1 cellular context compared by ENCODE assay signal in genomic region chr22:45271667-45272188, GRCh38.
TF ChIP-seq lines count a peak whose summit lies in the region.

No MANE protein-coding gene starts in this region.

TF ChIP-seq in HepG2, 621 proteins besides CTCF, POLR2A, EP300 and RAD21 (continued from another document):
- TF ChIP-seq, protein P1, sequence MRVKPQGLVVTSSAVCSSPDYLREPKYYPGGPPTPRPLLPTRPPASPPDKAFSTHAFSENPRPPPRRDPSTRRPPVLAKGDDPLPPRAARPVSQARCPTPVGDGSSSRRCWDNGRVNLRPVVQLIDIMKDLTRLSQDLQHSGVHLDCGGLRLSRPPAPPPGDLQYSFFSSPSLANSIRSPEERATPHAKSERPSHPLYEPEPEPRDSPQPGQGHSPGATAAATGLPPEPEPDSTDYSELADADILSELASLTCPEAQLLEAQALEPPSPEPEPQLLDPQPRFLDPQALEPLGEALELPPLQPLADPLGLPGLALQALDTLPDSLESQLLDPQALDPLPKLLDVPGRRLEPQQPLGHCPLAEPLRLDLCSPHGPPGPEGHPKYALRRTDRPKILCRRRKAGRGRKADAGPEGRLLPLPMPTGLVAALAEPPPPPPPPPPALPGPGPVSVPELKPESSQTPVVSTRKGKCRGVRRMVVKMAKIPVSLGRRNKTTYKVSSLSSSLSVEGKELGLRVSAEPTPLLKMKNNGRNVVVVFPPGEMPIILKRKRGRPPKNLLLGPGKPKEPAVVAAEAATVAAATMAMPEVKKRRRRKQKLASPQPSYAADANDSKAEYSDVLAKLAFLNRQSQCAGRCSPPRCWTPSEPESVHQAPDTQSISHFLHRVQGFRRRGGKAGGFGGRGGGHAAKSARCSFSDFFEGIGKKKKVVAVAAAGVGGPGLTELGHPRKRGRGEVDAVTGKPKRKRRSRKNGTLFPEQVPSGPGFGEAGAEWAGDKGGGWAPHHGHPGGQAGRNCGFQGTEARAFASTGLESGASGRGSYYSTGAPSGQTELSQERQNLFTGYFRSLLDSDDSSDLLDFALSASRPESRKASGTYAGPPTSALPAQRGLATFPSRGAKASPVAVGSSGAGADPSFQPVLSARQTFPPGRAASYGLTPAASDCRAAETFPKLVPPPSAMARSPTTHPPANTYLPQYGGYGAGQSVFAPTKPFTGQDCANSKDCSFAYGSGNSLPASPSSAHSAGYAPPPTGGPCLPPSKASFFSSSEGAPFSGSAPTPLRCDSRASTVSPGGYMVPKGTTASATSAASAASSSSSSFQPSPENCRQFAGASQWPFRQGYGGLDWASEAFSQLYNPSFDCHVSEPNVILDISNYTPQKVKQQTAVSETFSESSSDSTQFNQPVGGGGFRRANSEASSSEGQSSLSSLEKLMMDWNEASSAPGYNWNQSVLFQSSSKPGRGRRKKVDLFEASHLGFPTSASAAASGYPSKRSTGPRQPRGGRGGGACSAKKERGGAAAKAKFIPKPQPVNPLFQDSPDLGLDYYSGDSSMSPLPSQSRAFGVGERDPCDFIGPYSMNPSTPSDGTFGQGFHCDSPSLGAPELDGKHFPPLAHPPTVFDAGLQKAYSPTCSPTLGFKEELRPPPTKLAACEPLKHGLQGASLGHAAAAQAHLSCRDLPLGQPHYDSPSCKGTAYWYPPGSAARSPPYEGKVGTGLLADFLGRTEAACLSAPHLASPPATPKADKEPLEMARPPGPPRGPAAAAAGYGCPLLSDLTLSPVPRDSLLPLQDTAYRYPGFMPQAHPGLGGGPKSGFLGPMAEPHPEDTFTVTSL (CRISPR knock-in tag; IDR thresholded peaks at IDR 0.05; ENCODE audit: borderline replicate concordance): no peak
- TF ChIP-seq, protein P2, sequence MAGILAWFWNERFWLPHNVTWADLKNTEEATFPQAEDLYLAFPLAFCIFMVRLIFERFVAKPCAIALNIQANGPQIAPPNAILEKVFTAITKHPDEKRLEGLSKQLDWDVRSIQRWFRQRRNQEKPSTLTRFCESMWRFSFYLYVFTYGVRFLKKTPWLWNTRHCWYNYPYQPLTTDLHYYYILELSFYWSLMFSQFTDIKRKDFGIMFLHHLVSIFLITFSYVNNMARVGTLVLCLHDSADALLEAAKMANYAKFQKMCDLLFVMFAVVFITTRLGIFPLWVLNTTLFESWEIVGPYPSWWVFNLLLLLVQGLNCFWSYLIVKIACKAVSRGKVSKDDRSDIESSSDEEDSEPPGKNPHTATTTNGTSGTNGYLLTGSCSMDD (CRISPR knock-in tag; IDR thresholded peaks at IDR 0.05): no peak
- TF ChIP-seq SNAI1 (CRISPR knock-in tag; IDR thresholded peaks at IDR 0.05; ENCODE audit: borderline replicate concordance): no peak
- no peak for TF ChIP-seq IKZF4 (CRISPR knock-in tag; IDR thresholded peaks at IDR 0.05; ENCODE audit: borderline replicate concordance, low read depth, not compliant biosample characterization)
- TF ChIP-seq MXD4 (CRISPR knock-in tag; IDR thresholded peaks at IDR 0.05): no peak
- TF ChIP-seq THRA (CRISPR knock-in tag; IDR thresholded peaks at IDR 0.05; ENCODE audit: borderline replicate concordance): 0 out of 2 replicates have a peak, but pooled peaks have one; percentile 7
- TF ChIP-seq, protein P3, sequence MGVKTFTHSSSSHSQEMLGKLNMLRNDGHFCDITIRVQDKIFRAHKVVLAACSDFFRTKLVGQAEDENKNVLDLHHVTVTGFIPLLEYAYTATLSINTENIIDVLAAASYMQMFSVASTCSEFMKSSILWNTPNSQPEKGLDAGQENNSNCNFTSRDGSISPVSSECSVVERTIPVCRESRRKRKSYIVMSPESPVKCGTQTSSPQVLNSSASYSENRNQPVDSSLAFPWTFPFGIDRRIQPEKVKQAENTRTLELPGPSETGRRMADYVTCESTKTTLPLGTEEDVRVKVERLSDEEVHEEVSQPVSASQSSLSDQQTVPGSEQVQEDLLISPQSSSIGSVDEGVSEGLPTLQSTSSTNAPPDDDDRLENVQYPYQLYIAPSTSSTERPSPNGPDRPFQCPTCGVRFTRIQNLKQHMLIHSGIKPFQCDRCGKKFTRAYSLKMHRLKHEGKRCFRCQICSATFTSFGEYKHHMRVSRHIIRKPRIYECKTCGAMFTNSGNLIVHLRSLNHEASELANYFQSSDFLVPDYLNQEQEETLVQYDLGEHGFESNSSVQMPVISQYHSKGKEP (CRISPR knock-in tag; IDR thresholded peaks at IDR 0.05): no peak
- TF ChIP-seq TMF1 (CRISPR knock-in tag; IDR thresholded peaks at IDR 0.05; ENCODE audit: low read depth): no peak
- TF ChIP-seq, protein P4, sequence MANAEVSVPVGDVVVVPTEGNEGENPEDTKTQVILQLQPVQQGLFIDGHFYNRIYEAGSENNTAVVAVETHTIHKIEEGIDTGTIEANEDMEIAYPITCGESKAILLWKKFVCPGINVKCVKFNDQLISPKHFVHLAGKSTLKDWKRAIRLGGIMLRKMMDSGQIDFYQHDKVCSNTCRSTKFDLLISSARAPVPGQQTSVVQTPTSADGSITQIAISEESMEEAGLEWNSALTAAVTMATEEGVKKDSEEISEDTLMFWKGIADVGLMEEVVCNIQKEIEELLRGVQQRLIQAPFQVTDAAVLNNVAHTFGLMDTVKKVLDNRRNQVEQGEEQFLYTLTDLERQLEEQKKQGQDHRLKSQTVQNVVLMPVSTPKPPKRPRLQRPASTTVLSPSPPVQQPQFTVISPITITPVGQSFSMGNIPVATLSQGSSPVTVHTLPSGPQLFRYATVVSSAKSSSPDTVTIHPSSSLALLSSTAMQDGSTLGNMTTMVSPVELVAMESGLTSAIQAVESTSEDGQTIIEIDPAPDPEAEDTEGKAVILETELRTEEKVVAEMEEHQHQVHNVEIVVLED (CRISPR knock-in tag; IDR thresholded peaks at IDR 0.05; ENCODE audit: borderline replicate concordance): no peak
- TF ChIP-seq CHD2 (IDR thresholded peaks at IDR 0.05; ENCODE audit: low read depth, low read length): no peak
- TF ChIP-seq ZNF646 (CRISPR knock-in tag; IDR thresholded peaks at IDR 0.05): no peak
- no peak for TF ChIP-seq MED1 (CRISPR knock-in tag; IDR thresholded peaks at IDR 0.05)
- TF ChIP-seq, protein P5, sequence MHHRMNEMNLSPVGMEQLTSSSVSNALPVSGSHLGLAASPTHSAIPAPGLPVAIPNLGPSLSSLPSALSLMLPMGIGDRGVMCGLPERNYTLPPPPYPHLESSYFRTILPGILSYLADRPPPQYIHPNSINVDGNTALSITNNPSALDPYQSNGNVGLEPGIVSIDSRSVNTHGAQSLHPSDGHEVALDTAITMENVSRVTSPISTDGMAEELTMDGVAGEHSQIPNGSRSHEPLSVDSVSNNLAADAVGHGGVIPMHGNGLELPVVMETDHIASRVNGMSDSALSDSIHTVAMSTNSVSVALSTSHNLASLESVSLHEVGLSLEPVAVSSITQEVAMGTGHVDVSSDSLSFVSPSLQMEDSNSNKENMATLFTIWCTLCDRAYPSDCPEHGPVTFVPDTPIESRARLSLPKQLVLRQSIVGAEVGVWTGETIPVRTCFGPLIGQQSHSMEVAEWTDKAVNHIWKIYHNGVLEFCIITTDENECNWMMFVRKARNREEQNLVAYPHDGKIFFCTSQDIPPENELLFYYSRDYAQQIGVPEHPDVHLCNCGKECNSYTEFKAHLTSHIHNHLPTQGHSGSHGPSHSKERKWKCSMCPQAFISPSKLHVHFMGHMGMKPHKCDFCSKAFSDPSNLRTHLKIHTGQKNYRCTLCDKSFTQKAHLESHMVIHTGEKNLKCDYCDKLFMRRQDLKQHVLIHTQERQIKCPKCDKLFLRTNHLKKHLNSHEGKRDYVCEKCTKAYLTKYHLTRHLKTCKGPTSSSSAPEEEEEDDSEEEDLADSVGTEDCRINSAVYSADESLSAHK (CRISPR knock-in tag; IDR thresholded peaks at IDR 0.05; ENCODE audit: borderline replicate concordance): no peak
- no peak for TF ChIP-seq NFATC3 (CRISPR knock-in tag; IDR thresholded peaks at IDR 0.05)
- no peak for TF ChIP-seq SRSF1 (optimal IDR thresholded peaks at IDR 0.05; ENCODE audit: low read depth, low read length)
- TF ChIP-seq JUNB (CRISPR knock-in tag; IDR thresholded peaks at IDR 0.05; ENCODE audit: borderline replicate concordance): no peak
- 0 out of 2 replicates have a peak, but pooled peaks have one; percentile 28 for TF ChIP-seq ARNT2 (CRISPR knock-in tag; IDR thresholded peaks at IDR 0.05; ENCODE audit: low read depth)
